8 cellular contexts compared by ENCODE assay signal in the genomic region with DNA sequence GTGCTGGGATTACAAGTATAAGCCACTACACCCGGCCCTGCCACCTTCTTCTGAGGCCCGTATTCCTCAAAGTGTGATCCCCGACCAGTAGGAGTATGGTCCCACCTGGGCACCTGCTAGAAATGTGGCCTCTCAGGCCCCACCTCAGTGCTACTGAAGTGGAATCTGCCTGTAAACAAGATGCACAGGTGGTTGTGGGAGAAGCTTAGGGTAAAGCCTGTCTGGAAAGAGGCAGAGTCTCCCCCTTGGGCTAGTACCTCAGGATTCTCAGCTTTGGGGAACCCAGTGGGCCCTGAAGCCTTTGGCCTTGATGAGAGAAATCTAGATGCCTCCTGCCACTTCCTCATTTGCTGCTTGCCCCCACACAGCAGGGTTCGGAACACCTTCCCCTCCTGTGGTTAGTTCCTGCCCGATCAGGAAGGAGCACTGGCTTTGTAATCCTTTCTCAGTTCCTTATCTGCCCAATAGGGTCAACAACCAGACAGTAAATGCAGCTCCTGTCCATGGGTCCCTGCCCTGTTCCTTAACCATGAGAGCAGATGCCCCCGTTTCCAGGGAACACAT. TPM values are rescaled to one million over a fixed set of nuclear protein-coding genes. Genes with fewer than 3 reads are reported as not detected.
DNase-seq lines count a peak whose midpoint lies in the region; ATAC-seq and TF ChIP-seq lines count a peak whose summit lies in the region.

No MANE protein-coding gene starts in this region.

- H3K36me3 ChIP-seq in thoracic aorta (peaks cover 36% of the 10 kb centered on the region), Caco-2 (ENCODE audit: control insufficient read depth, insufficient read depth, low read length) (0 out of 2 replicates have a peak, but pooled peaks cover 1% of the 10 kb centered on the region)

- H3K27ac ChIP-seq in thoracic aorta = peak overlapping the region; percentile 18 to 20

- H3K27me3 ChIP-seq in thoracic aorta (replicated peaks; ENCODE audit: insufficient read depth) (no peaks in the 10 kb centered on the region), Caco-2 (replicated peaks; ENCODE audit: control insufficient read depth, insufficient read depth, low read length) (no peaks in the 10 kb centered on the region)

- H3K4me1 ChIP-seq in thoracic aorta (ENCODE audit: control insufficient read depth in 1 of 2, low read depth in 2 of 2) = peaks cover 17 to 38% of the 10 kb centered on the region in 2 donors
- no peaks in the 10 kb centered on the region for H3K4me1 ChIP-seq in Caco-2

- H3K27me3 Mint-ChIP-seq in effector memory CD8-positive, alpha-beta T cell = no peaks in the 10 kb centered on the region
- H3K27me3 Mint-ChIP-seq in Caco-2 (ENCODE audit: insufficient read depth, unreplicated experiment) = no peaks in the 10 kb centered on the region

- POLR2A ChIA-PET in Caco-2 (lab: Charles Lee) = no interaction called here

- H3K4me3 Mint-ChIP-seq in effector memory CD8-positive, alpha-beta T cell = peak overlapping the region; percentile 72 to 78
- no peak overlapping the region for H3K4me3 Mint-ChIP-seq in Caco-2 (ENCODE audit: unreplicated experiment)

- H3K36me3 Mint-ChIP-seq in effector memory CD8-positive, alpha-beta T cell (ENCODE audit: insufficient read depth) = peaks cover 15% of the 10 kb centered on the region
- H3K36me3 Mint-ChIP-seq in Caco-2 (ENCODE audit: insufficient read depth, unreplicated experiment) = no peaks in the 10 kb centered on the region

- H3K4me3 ChIP-seq in thoracic aorta (no peak overlapping the region), Caco-2 (ENCODE audit: low read depth, low read length) (no peak overlapping the region)

- no peaks in the 10 kb centered on the region for H3K9me3 Mint-ChIP-seq in effector memory CD8-positive, alpha-beta T cell
- no peaks in the 10 kb centered on the region for H3K9me3 Mint-ChIP-seq in Caco-2 (ENCODE audit: unreplicated experiment)

- no peaks in the 10 kb centered on the region for H3K9me3 ChIP-seq in thoracic aorta
- no peaks in the 10 kb centered on the region for H3K9me3 ChIP-seq in Caco-2

- no peak for TF ChIP-seq CTCF in thoracic aorta (IDR thresholded peaks at IDR 0.05)
- no peak for TF ChIP-seq CTCF in Caco-2 (IDR thresholded peaks at IDR 0.05; ENCODE audit: insufficient read depth in 1 of 2, low read depth in 1 of 2, low read length in 1 of 2, severe bottlenecking in 1 of 2, unreplicated experiment in 1 of 2)

- CTCF ChIA-PET in Caco-2 (lab: Charles Lee) = no interaction called here

- BruUV-seq in Caco-2 (replicated peaks; lab: Mats Ljungman, UMichigan) = no TSS peak

- H3K27ac Mint-ChIP-seq in effector memory CD8-positive, alpha-beta T cell = peak overlapping the region; percentile 94 to 95
- no peak overlapping the region for H3K27ac Mint-ChIP-seq in Caco-2 (ENCODE audit: unreplicated experiment)

- intact Hi-C loops in Caco-2 (cut with micrococcal nuclease; ENCODE audit: unreplicated experiment) = no loop called here

- peak; percentile 47 for ATAC-seq in GM18519 (IDR thresholded peaks at IDR 0.05; ENCODE audit: low FRiP score, unreplicated experiment)
- peak; percentile 62 for ATAC-seq in HG02588 (IDR thresholded peaks at IDR 0.05; ENCODE audit: unreplicated experiment)
- peak; percentile 14 for ATAC-seq in effector memory CD8-positive, alpha-beta T cell (replicated peaks)
- no peak for ATAC-seq in thoracic aorta (ENCODE audit: insufficient number of reproducible peaks, low FRiP score, low read depth)

- DNase-seq in NAMALWA (ENCODE audit: low spot score) (peak; percentile 79), thoracic aorta (ENCODE audit: low spot score) (no peak), Caco-2 (no peak), ecto neural progenitor cell (ENCODE audit: low spot score) (no peak), NCI-H128 (lab: John Stamatoyannopoulos, UW; ENCODE audit: unreplicated experiment) (no peak)
- no peak for DNase-seq in effector memory CD8-positive, alpha-beta T cell

- peaks cover 66 to 67% of the 10 kb centered on the region in 2 donors for H3K4me1 Mint-ChIP-seq in effector memory CD8-positive, alpha-beta T cell (ENCODE audit: low read depth in 2 of 2)
- no peaks in the 10 kb centered on the region for H3K4me1 Mint-ChIP-seq in Caco-2 (ENCODE audit: low read depth, unreplicated experiment)

RNA-seq across cellular contexts. Expression of a gene that starts 25.2 kb away (rescaled TPM):
- total RNA-seq in thoracic aorta (10 to 100 TPM; 41.7 to 55.5 TPM), Caco-2 (2022) (18.2 and 19.3 TPM in 2 replicates)

RNA-seq across cellular contexts. Expression of a gene that starts 27.7 kb away (rescaled TPM):
- total RNA-seq in thoracic aorta (10 to 100 TPM; 23.4 to 39.8 TPM), Caco-2 (2022) (96.4 and 103 TPM in 2 replicates)

RNA-seq across cellular contexts. Expression of a gene that starts 41.6 kb away (rescaled TPM):
- total RNA-seq in thoracic aorta = 1 to 10 TPM in 1 of 2 donors, under 1 TPM in 1; 0.81 to 7.5 TPM
- total RNA-seq in Caco-2 (2022) = 5.6 and 7.1 TPM in 2 replicates

RNA-seq across cellular contexts. Expression of a gene that starts 54.6 kb away (rescaled TPM):
- total RNA-seq in thoracic aorta (1 to 10 TPM in 1 of 2 donors, not detected in 1; 1.7 TPM), Caco-2 (2022) (not detected in 2 replicates)
